In the genomic region with DNA sequence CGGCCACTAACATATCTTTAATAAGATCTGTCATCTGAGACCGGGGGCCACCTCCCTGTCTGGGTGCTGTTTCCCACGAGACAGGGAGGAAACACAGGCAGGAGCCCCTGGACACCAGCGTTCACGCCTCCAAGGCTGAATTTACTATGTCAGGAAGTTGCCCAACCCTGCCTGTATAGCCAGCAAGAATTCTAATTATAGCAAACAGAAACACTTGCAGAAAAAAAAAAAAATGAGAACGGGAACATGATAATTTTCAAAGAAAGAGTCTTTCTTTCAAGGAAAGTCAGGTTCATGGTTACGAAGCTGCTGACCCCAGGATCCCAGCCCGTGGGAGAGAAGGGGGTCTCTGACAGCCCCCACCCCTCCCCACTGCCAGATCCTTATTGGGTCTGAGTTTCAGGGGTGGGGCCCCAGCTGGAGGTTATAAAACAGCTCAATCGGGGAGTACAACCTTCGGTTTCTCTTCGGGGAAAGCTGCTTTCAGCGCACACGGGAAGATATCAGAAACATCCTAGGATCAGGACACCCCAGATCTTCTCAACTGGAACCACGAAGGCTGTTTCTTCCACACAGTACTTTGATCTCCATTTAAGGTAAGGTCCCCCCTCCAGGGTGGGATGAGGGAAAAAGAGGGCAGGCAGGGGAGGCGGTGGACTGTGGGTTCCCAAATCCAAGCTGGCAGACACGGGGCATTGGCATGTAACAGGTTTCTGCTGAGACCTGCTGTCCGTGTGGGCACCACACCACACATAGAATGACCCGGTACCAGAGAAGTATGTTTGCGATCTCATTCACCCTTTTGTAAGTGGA, we compare ENCODE assay signal across 8 cellular contexts. TPM values are rescaled to one million over a fixed set of nuclear protein-coding genes. Genes with fewer than 3 reads are reported as not detected.
DNase-seq lines count a peak whose midpoint lies in the region; ATAC-seq and TF ChIP-seq lines count a peak whose summit lies in the region.

A gene (plus strand): TSS at position 455 of the 813 bp plus-strand sequence. CDS start 4,981 bp downstream, outside the sequence.

- H3K27me3 Mint-ChIP-seq in CD4-positive, alpha-beta T cell, result peaks cover 26% of the 10 kb centered on the region
- H3K27me3 Mint-ChIP-seq in natural killer cell (ENCODE audit: low read depth in 2 of 2), result peaks cover 2 to 6% of the 10 kb centered on the region in 2 donors

- H3K4me3 ChIP-seq in NB4 (ENCODE audit: low read depth, low read length), result peak within 1 kb of the TSS; percentile 72

- H3K36me3 Mint-ChIP-seq in CD4-positive, alpha-beta T cell (ENCODE audit: low read depth), result peaks cover 11% of the 10 kb centered on the region
- no peaks in the 10 kb centered on the region for H3K36me3 Mint-ChIP-seq in natural killer cell

- no peak within 1 kb of the TSS for H3K27ac Mint-ChIP-seq in CD4-positive, alpha-beta T cell
- H3K27ac Mint-ChIP-seq in natural killer cell, result peak within 1 kb of the TSS; percentile 50 to 90

- no peaks in the 10 kb centered on the region for H3K9me3 ChIP-seq in CD4-positive, alpha-beta T cell (ENCODE audit: control insufficient read depth, low read length)

- CTCF ChIA-PET in CD4-positive, alpha-beta T cell (lab: Charles Lee), result no interaction called here

- intact Hi-C loops in CD4-positive, alpha-beta T cell (cut with DNase I, micrococcal nuclease), result no loop called here
- intact Hi-C loops in natural killer cell (cut with micrococcal nuclease), result no loop called here

- POLR2A ChIA-PET in CD4-positive, alpha-beta T cell (lab: Charles Lee), result no interaction called here

- no peaks in the 10 kb centered on the region for H3K9me3 Mint-ChIP-seq in CD4-positive, alpha-beta T cell
- no peaks in the 10 kb centered on the region for H3K9me3 Mint-ChIP-seq in natural killer cell

- ATAC-seq in CD4-positive, alpha-beta T cell (ENCODE audit: poor library complexity), result peak; percentile 24
- ATAC-seq in natural killer cell, result peak; percentile 62 to 83 (median 65)

- H3K4me1 Mint-ChIP-seq in CD4-positive, alpha-beta T cell (ENCODE audit: low read depth), result peaks cover 20% of the 10 kb centered on the region
- peaks cover 13 to 14% of the 10 kb centered on the region in 2 donors for H3K4me1 Mint-ChIP-seq in natural killer cell

- TF ChIP-seq POLR2A in NB4 (IDR thresholded peaks at IDR 0.05; ENCODE audit: extremely low read depth, insufficient read length), result peak; percentile 21

- no peak for DNase-seq in CD4-positive, alpha-beta T cell
- peak; percentile 55 for DNase-seq in GM20000 (ENCODE audit: low spot score)
- peak; percentile 92 for DNase-seq in NB4 (ENCODE audit: low read depth)
- peak in 1 of 2 donors; percentile 60 for DNase-seq in dermis microvascular lymphatic vessel endothelial cell (ENCODE audit: low read depth in 2 of 2)
- DNase-seq in natural killer cell, result no peak
- DNase-seq in NCI-H187 treated with DMSO at 0.1 percent for 48 hours (lab: John Stamatoyannopoulos, UW), result no peak
- no peak for DNase-seq in iPS-NIHi11 (ENCODE audit: low spot score)
- DNase-seq in NCI-H1694 treated with DMSO at 0.1 percent for 48 hours (lab: John Stamatoyannopoulos, UW), result no peak

- H3K27me3 ChIP-seq in CD4-positive, alpha-beta T cell (ENCODE audit: control insufficient read depth, insufficient read depth, low read length), result no peaks in the 10 kb centered on the region

- no peak for TF ChIP-seq CTCF in CD4-positive, alpha-beta T cell (IDR thresholded peaks at IDR 0.05)
- no peak for TF ChIP-seq CTCF in GM20000 (IDR thresholded peaks at IDR 0.05; ENCODE audit: extremely low read depth, missing control alignments)
- TF ChIP-seq CTCF in NB4 (IDR thresholded peaks at IDR 0.05; ENCODE audit: low read depth, low read length), result no peak
- no peak for TF ChIP-seq CTCF in natural killer cell (IDR thresholded peaks at IDR 0.05)

- H3K4me3 Mint-ChIP-seq in CD4-positive, alpha-beta T cell, result peak within 1 kb of the TSS; percentile 86
- H3K4me3 Mint-ChIP-seq in natural killer cell, result peak within 1 kb of the TSS; percentile 90

- H3K27ac ChIP-seq in CD4-positive, alpha-beta T cell (ENCODE audit: low read depth, low read length), result no peak within 1 kb of the TSS

RNA-seq across cellular contexts. Expression of the gene that starts here (rescaled TPM):
- total RNA-seq in CD4-positive, alpha-beta T cell, result under 1 TPM; 0.45 to 0.49 TPM
- total RNA-seq in dermis microvascular lymphatic vessel endothelial cell (15.9 and 20.4 TPM in 2 replicates), natural killer cell (10 to 100 TPM in 1 of 3 donors, 1 to 10 TPM in 2; 3.3 to 97.9 (median 4.4) TPM)

Comparison
In these comparisons a context has a peak if more than half of its experiments do, and no peak if none do; other contexts are left out.
1. Peak in ATAC-seq in CD4-positive, alpha-beta T cell; RNA of the gene not detected or under 1 TPM.
2. DNase-seq: peak in GM20000 (single experiment) and NB4 (single experiment); none in CD4-positive, alpha-beta T cell (0 of 10), natural killer cell (single experiment), NCI-H187 treated with DMSO at 0.1 percent for 48 hours (single experiment), iPS-NIHi11 (single experiment) and NCI-H1694 treated with DMSO at 0.1 percent for 48 hours (single experiment).